ENCODE assay signal across 1 cellular context in genomic region chr19:10962863-10963262, GRCh38.
TF ChIP-seq lines count a peak whose summit lies in the region.

No MANE protein-coding gene starts in this region.

TF ChIP-seq in HCT116, 20 proteins besides CTCF, POLR2A, EP300 and RAD21 (continued from another document):
- TF ChIP-seq REST (IDR thresholded peaks at IDR 0.05; ENCODE audit: low read depth) = no peak
- TF ChIP-seq ZFX (IDR thresholded peaks at IDR 0.05) = no peak
- no peak for TF ChIP-seq JUND (IDR thresholded peaks at IDR 0.05)
- TF ChIP-seq ELF1 (IDR thresholded peaks at IDR 0.05; ENCODE audit: borderline replicate concordance, low read depth) = no peak
- TF ChIP-seq EZH2phosphoT487 (IDR thresholded peaks at IDR 0.05; ENCODE audit: borderline replicate concordance) = no peak
- no peak for TF ChIP-seq ZBTB33 (IDR thresholded peaks at IDR 0.05; ENCODE audit: extremely low read depth, insufficient replicate concordance, low read length)
- TF ChIP-seq TCF7L2 (IDR thresholded peaks at IDR 0.05; ENCODE audit: borderline replicate concordance, extremely low read depth, insufficient read depth, insufficient read length) = no peak
